ENCODE assay signal across 8 cellular contexts in genomic region chr6:109690740-109691687, GRCh38. TPM values are rescaled to one million over a fixed set of nuclear protein-coding genes. Genes with fewer than 3 reads are reported as not detected.
DNase-seq lines count a peak whose midpoint lies in the region; ATAC-seq and TF ChIP-seq lines count a peak whose summit lies in the region.

Gene AK9 (minus strand): TSS chr6:109691202. CDS start chr6:109675745, 15,457 bp downstream.
Gene FIG4 (plus strand): TSS chr6:109691296. CDS start chr6:109691436, 140 bp downstream.

- ATAC-seq in GM18873 (IDR thresholded peaks at IDR 0.05; ENCODE audit: low FRiP score, unreplicated experiment) (peak; percentile 90), HG03139 (IDR thresholded peaks at IDR 0.05; ENCODE audit: unreplicated experiment) (peak; percentile 94)

- peaks cover 0 to 9% (median 0%) of the 10 kb centered on the region in 6 donors for H3K36me3 ChIP-seq in spleen

- H3K27me3 ChIP-seq in AG04450 (ENCODE audit: control insufficient read depth, insufficient read depth, low read length) = no peaks in the 10 kb centered on the region
- H3K27me3 ChIP-seq in spleen (replicated peaks in 1 of 7) = no peaks in the 10 kb centered on the region

- 0 to 1% (median 1%) methylated on average over 32 to 48 of the region's 48 CpGs for WGBS in spleen, 5 donors

- peak in 2 of 3 donors; percentile 29 to 68 for TF ChIP-seq POLR2A in spleen (IDR thresholded peaks at IDR 0.05)

- H3K27ac ChIP-seq in AG04450 (ENCODE audit: low read depth, low read length) (peak within 1 kb of the TSS; percentile 75), spleen (peak within 1 kb of the TSS; percentile 70 to 92 (median 89))

- peak within 1 kb of the TSS; percentile 88 for H3K4me3 ChIP-seq in AG04450 (ENCODE audit: low read depth, low read length)
- H3K4me3 ChIP-seq in WI38 (ENCODE audit: low read depth, low read length) = peak within 1 kb of the TSS; percentile 85
- H3K4me3 ChIP-seq in cardiac fibroblast (replicated peaks in 1 of 2; ENCODE audit: low read depth in 2 of 2, low read length in 2 of 2) = peak within 1 kb of the TSS; percentile 79 to 82
- peak within 1 kb of the TSS; percentile 67 to 100 (median 88) for H3K4me3 ChIP-seq in spleen

- TF ChIP-seq CTCF in AG04450 (IDR thresholded peaks at IDR 0.05; ENCODE audit: low read depth, low read length) = peak; percentile 42
- TF ChIP-seq CTCF in WI38 (IDR thresholded peaks at IDR 0.05; ENCODE audit: low read depth, low read length) = no peak
- peak; percentile 22 for TF ChIP-seq CTCF in cardiac fibroblast (IDR thresholded peaks at IDR 0.05; ENCODE audit: low read depth, low read length)
- peak in 4 of 11 experiments; percentile 7 to 41 (median 31) for TF ChIP-seq CTCF in spleen (IDR thresholded peaks at IDR 0.05 in 8 of 11, conservative IDR thresholded peaks at IDR 0.05 in 3 of 11)

- DNase-seq in AG04450 (ENCODE audit: low read depth, low spot score) (peak; percentile 72), NCI-H2196 treated with DMSO at 0.1 percent for 48 hours (lab: John Stamatoyannopoulos, UW; ENCODE audit: unreplicated experiment) (peak; percentile 89), cardiac fibroblast (ENCODE audit: low read depth in 2 of 2) (peak; percentile 91 to 93), inferior parietal cortex (ENCODE audit: extremely low spot score) (peak; percentile 95), spleen (peak; percentile 98)

- CTCF ChIA-PET in AG04450 (lab: Charles Lee) = interaction anchor here (1.0 to 5.1 kb wide), 3 partner anchors 11 to 348 kb away, joined by 4 to 45 read pairs (median 5); no protein-coding TSS in a partner anchor

- H3K9me3 ChIP-seq in AG04450 (ENCODE audit: control insufficient read depth, insufficient read depth, low read length) (peaks cover 2% of the 10 kb centered on the region; the same call in 1 of the 2 replicates), spleen (no peaks in the 10 kb centered on the region)

- POLR2A ChIA-PET in AG04450 (lab: Yijun Ruan, JAX) = no interaction called here

- H3K4me1 ChIP-seq in spleen = peaks cover 14 to 50% (median 34%) of the 10 kb centered on the region in 6 donors

- intact Hi-C loops in spleen (cut with DNase I; ENCODE audit: low total_unique reads) = no loop called here

RNA-seq across cellular contexts. Expression of gene AK9, which starts in this region (rescaled TPM):
- polyA plus RNA-seq in AG04450 (2011; rRNA removed) (2.6 and 3.6 TPM in 2 replicates), spleen (1 to 10 TPM; 3.8 to 4.1 (median 3.9) TPM)
- polyA minus RNA-seq in AG04450 (2011; rRNA and poly(A)+ RNA removed) = 1.1 and 1.5 TPM in 2 replicates
- 10 to 100 TPM in 6 of 7 donors, 1 to 10 TPM in 1; 9.0 to 24.9 (median 13.9) TPM for total RNA-seq in spleen

RNA-seq across cellular contexts. Expression of gene FIG4, which starts in this region (rescaled TPM):
- polyA plus RNA-seq in AG04450 (2011; rRNA removed) (17.0 and 22.8 TPM in 2 replicates), spleen (10 to 100 TPM; 10.2 to 12.1 (median 11.3) TPM)
- 10.4 and 19.2 TPM in 2 replicates for polyA minus RNA-seq in AG04450 (2011; rRNA and poly(A)+ RNA removed)
- 10 to 100 TPM; 24.4 to 35.1 (median 28.1) TPM for total RNA-seq in spleen

Comparison
In these comparisons a context has a peak if more than half of its experiments do, and no peak if none do; other contexts are left out.
1. Peak in every context shown above with its lines: DNase-seq, ATAC-seq, H3K4me3 ChIP-seq and H3K27ac ChIP-seq.